Comparison of ENCODE assay signal across 1 cellular context in the genomic region with DNA sequence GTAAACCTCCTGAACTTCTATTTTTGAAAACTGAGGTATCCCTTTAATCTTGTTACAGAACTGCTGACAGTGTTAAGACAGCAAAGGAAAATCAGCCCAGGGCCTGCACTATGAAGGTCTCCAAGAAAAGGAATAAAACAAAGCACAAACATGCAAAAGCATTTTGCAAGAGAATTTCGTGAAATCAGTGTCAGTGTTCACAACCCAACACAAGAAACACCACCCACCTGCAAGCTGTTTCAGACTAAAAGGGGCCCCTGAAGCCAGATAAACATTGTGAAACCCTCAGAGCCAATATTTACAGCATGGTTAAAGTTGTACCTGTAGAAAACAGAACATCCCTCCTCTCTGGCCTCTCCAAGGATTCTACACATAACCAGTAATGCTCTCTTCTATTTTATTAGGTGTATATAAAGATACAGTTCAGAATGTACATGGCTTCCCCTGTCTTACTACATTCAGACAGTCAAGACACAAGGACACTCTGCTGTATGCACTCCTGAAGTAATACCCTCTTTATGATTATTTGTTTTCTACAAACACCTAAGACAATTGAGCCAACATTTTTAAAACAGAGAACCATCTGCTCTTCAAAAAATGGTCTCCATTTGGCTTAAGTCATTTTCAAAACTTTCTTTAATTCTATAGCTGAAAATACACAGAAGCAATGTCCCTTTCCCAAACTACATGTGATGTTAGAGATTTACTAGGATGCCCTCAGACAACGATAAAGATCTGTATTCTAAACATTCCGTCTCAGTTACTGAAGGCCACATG.
TF ChIP-seq lines count a peak whose summit lies in the region.

No MANE protein-coding gene starts in this region.

TF ChIP-seq in liver, 16 proteins besides CTCF, POLR2A, EP300 and RAD21 (continued from another document):
- TF ChIP-seq, protein P1, sequence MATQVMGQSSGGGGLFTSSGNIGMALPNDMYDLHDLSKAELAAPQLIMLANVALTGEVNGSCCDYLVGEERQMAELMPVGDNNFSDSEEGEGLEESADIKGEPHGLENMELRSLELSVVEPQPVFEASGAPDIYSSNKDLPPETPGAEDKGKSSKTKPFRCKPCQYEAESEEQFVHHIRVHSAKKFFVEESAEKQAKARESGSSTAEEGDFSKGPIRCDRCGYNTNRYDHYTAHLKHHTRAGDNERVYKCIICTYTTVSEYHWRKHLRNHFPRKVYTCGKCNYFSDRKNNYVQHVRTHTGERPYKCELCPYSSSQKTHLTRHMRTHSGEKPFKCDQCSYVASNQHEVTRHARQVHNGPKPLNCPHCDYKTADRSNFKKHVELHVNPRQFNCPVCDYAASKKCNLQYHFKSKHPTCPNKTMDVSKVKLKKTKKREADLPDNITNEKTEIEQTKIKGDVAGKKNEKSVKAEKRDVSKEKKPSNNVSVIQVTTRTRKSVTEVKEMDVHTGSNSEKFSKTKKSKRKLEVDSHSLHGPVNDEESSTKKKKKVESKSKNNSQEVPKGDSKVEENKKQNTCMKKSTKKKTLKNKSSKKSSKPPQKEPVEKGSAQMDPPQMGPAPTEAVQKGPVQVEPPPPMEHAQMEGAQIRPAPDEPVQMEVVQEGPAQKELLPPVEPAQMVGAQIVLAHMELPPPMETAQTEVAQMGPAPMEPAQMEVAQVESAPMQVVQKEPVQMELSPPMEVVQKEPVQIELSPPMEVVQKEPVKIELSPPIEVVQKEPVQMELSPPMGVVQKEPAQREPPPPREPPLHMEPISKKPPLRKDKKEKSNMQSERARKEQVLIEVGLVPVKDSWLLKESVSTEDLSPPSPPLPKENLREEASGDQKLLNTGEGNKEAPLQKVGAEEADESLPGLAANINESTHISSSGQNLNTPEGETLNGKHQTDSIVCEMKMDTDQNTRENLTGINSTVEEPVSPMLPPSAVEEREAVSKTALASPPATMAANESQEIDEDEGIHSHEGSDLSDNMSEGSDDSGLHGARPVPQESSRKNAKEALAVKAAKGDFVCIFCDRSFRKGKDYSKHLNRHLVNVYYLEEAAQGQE (IDR thresholded peaks at IDR 0.05) = peak; percentile 43
- TF ChIP-seq, protein P2, sequence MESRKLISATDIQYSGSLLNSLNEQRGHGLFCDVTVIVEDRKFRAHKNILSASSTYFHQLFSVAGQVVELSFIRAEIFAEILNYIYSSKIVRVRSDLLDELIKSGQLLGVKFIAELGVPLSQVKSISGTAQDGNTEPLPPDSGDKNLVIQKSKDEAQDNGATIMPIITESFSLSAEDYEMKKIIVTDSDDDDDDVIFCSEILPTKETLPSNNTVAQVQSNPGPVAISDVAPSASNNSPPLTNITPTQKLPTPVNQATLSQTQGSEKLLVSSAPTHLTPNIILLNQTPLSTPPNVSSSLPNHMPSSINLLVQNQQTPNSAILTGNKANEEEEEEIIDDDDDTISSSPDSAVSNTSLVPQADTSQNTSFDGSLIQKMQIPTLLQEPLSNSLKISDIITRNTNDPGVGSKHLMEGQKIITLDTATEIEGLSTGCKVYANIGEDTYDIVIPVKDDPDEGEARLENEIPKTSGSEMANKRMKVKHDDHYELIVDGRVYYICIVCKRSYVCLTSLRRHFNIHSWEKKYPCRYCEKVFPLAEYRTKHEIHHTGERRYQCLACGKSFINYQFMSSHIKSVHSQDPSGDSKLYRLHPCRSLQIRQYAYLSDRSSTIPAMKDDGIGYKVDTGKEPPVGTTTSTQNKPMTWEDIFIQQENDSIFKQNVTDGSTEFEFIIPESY (IDR thresholded peaks at IDR 0.05) = peak; percentile 58
- TF ChIP-seq YY1 (IDR thresholded peaks at IDR 0.05) (peak; percentile 64), SP1 (IDR thresholded peaks at IDR 0.05) (peak; percentile 34)
